In the genomic region with DNA sequence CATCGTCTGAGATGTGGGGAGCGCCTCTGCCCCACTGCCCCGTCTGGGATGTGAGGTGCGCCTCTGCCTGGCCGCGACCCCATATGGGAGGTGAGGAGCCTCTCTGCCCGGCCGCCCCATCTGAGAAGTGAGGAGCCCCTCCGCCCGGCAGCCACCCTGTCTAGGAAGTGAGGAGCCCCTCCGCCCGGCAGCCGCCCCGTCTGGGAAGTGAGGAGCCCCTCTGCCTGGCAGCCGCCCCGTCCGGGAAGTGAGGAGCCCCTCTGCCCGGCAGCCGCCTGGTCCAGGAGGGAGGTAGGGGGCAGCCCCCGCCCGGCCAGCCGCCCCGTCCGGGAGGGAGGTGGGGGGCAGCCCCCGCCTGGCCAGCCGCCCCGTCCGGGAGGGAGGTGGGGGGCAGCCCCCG, we compare ENCODE assay signal across 1 cellular context.
DNase-seq lines count a peak whose midpoint lies in the region.

No MANE protein-coding gene starts in this region.

- DNase-seq in activated gamma-delta T cell (lab: John Stamatoyannopoulos, UW) = peak; percentile 11
